In the genomic region with DNA sequence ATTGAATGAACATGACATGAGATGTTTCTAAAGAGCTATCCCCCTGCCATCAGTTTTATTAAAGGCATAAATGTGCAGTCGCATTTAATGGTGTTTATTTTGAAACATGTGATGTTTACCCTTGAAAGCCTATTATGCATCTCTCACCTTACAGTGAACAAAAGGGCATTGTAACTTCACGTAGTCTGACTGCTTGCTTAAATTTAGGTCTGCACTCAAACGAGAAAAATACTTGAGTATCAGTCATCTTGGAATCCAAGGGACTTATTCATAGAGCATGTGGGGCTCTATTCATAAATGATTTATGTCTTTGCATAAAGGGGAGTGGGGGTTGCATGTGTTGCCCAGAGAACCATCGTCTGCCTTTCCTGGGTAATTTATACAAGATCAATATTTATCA, we compare ENCODE assay signal across 18 cellular contexts. TPM values are rescaled to one million over a fixed set of nuclear protein-coding genes. Genes with fewer than 3 reads are reported as not detected.
DNase-seq lines count a peak whose midpoint lies in the region; ATAC-seq and TF ChIP-seq lines count a peak whose summit lies in the region.
"Had no signal": no experiment of that assay in that cellular context is flagged by ENCODE, and none has a peak within 500 bp of the region (broad histone marks: within the 10 kb centered on the region; RNA-seq: fewer than 3 reads in every experiment).

No MANE protein-coding gene starts in this region.

- no TSS peak for BruUV-seq in Calu3 (replicated peaks; lab: Mats Ljungman, UMichigan)

- ATAC-seq in GM18909 (IDR thresholded peaks at IDR 0.05; ENCODE audit: poor library complexity, unreplicated experiment): no peak
- ATAC-seq: GM12878 had no signal

- H3K4me3 Mint-ChIP-seq in Calu3 (ENCODE audit: low read depth, unreplicated experiment): no peak overlapping the region
- H3K4me3 Mint-ChIP-seq: CD4-positive, alpha-beta memory T cell had no signal

- H3K27ac Mint-ChIP-seq in Calu3 (ENCODE audit: unreplicated experiment): no peak overlapping the region
- H3K27ac Mint-ChIP-seq: CD4-positive, alpha-beta memory T cell had no signal

- peaks cover 17% of the 10 kb centered on the region for H3K4me1 Mint-ChIP-seq in Calu3 (ENCODE audit: low read depth, unreplicated experiment)
- H3K4me1 Mint-ChIP-seq: CD4-positive, alpha-beta memory T cell had no signal

- TF ChIP-seq CTCF in Calu3 (IDR thresholded peaks at IDR 0.05; ENCODE audit: unreplicated experiment): no peak
- TF ChIP-seq CTCF in VCaP (conservative IDR thresholded peaks at IDR 0.05): no peak

- H3K27me3 ChIP-seq in BLaER1: no peaks in the 10 kb centered on the region

- peaks cover 11% of the 10 kb centered on the region for H3K9me3 ChIP-seq in BLaER1

- intact Hi-C loops in Calu3 (cut with micrococcal nuclease; ENCODE audit: unreplicated experiment): no loop called here

- no peaks in the 10 kb centered on the region for H4K20me1 ChIP-seq in BLaER1

- no peaks in the 10 kb centered on the region for H3K36me3 ChIP-seq in BLaER1

- no peaks in the 10 kb centered on the region for H3K27me3 Mint-ChIP-seq in Calu3 (ENCODE audit: unreplicated experiment)

- H3K9ac ChIP-seq in BLaER1: no peak overlapping the region

- DNase-seq in Calu3 (peak; percentile 12), NCI-H345 treated with DMSO at 0.1 percent for 48 hours (lab: John Stamatoyannopoulos, UW; ENCODE audit: unreplicated experiment) (peak; percentile 17), NCI-H2171 treated with DMSO at 0.1 percent for 48 hours (lab: John Stamatoyannopoulos, UW) (no peak), NCI-H1048 (lab: John Stamatoyannopoulos, UW) (no peak)
- DNase-seq: ACHN; CD4-positive, alpha-beta memory T cell; HCEC 1CT; MM.1S; NCI-H1436 treated with DMSO at 0.1 percent for 48 hours; NCI-H2081 treated with DMSO at 0.1 percent for 48 hours; NCI-H446; PC-9; T-helper 1 cell had no signal

- no peaks in the 10 kb centered on the region for H3K36me3 Mint-ChIP-seq in Calu3 (ENCODE audit: insufficient read depth, unreplicated experiment)
- H3K36me3 Mint-ChIP-seq: CD4-positive, alpha-beta memory T cell had no signal

- H3K4me2 ChIP-seq in BLaER1: peak overlapping the region; percentile 60
- H3K4me2 ChIP-seq: PC-9 had no signal

- CTCF ChIA-PET in Calu3 (lab: Charles Lee): interaction anchor here (0.9 to 1.3 kb wide), 5 partner anchors 25 to 450 kb away, joined by 3 to 4 read pairs (median 3); partner anchors contain the start of gene PCTP

- H3K4me1 ChIP-seq in BLaER1: peaks cover 30% of the 10 kb centered on the region

- peaks cover under 1% of the 10 kb centered on the region for H3K9me3 Mint-ChIP-seq in Calu3 (ENCODE audit: low read depth, unreplicated experiment)

- no peak overlapping the region for H3K4me3 ChIP-seq in BLaER1
- H3K4me3 ChIP-seq: GM12878, PC-9, SK-N-MC had no signal

- H3K27ac ChIP-seq in BLaER1 (peak overlapping the region; percentile 40), VCaP (peak overlapping the region; percentile 73)
- H3K27ac ChIP-seq: PC-9, SK-N-MC had no signal

RNA-seq across cellular contexts. Expression of gene PCTP, which starts 44.2 kb away (rescaled TPM):
- total RNA-seq in Calu3 (2022): 19.6 and 20.1 TPM in 2 replicates

Comparison
In these comparisons a context has a peak if more than half of its experiments do, and no peak if none do; other contexts are left out.
1. DNase-seq: peak in Calu3 (single experiment) and NCI-H345 treated with DMSO at 0.1 percent for 48 hours (single experiment); none in NCI-H2171 treated with DMSO at 0.1 percent for 48 hours (single experiment) and NCI-H1048 (single experiment).